ENCODE assay signal across 27 cellular contexts in the genomic region with DNA sequence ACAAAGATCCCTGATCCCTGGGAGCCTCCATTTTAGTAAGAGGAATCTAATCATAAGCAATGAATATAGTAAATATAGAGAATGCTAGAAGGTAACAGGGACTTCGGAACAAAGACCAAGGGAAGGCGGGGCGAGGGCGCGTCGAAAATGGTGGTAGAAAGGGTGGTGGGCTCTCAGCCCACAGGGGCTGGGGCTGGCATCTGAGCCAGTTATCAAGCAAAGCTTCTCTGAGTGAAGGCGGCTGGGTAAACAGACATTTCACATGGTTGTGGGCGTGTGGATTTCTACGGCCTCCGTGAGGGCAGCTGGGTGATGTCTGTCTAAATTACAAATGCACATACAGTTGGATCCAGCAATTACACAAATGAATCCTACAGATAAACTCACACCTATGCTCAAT.
"Had no signal": no experiment of that assay in that cellular context is flagged by ENCODE, and none has a peak within 500 bp of the region (broad histone marks: within the 10 kb centered on the region; RNA-seq: fewer than 3 reads in every experiment).

No MANE protein-coding gene starts in this region.

- H3K4me1 Mint-ChIP-seq: IgD-negative memory B cell had no signal

- H3K4me3 Mint-ChIP-seq: activated CD4-positive, alpha-beta T cell treated with anti-CD3 and anti-CD28 coated beads, Interleukin-2, amount 10 ng/mL, durations not matched to agents 24 days and 14 days; activated CD8-positive, alpha-beta T cell treated with anti-CD3 and anti-CD28 coated beads for 36 hours; activated naive CD4-positive, alpha-beta T cell treated with anti-CD3 and anti-CD28 coated beads, Interleukin-2, amount 10 ng/mL, durations not matched to agents 7 days and 5 days; activated naive CD8-positive, alpha-beta T cell; IgD-negative memory B cell had no signal

- H3K27me3 Mint-ChIP-seq: activated CD8-positive, alpha-beta T cell treated with anti-CD3 and anti-CD28 coated beads for 36 hours; activated naive CD8-positive, alpha-beta T cell; IgD-negative memory B cell had no signal

- H3K9me3 Mint-ChIP-seq: activated naive CD4-positive, alpha-beta T cell treated with anti-CD3 and anti-CD28 coated beads, Interleukin-2, amount 10 ng/mL, durations not matched to agents 7 days and 5 days; IgD-negative memory B cell had no signal

- ATAC-seq: activated CD8-positive, alpha-beta T cell treated with anti-CD3 and anti-CD28 coated beads for 36 hours; body of pancreas; Panc1 had no signal

- DNase-seq: activated CD4-positive, alpha-beta T cell treated with anti-CD3 and anti-CD28 coated beads, Interleukin-2, amount 10 ng/mL, durations not matched to agents 24 days and 14 days; activated CD4-positive, alpha-beta T cell treated with anti-CD3 and anti-CD28 coated beads, Interleukin-2, amount 50 U/mL, for 4 hours; activated CD8-positive, alpha-beta T cell treated with anti-CD3 and anti-CD28 coated beads for 36 hours; activated naive CD4-positive, alpha-beta T cell treated with anti-CD3 and anti-CD28 coated beads, Interleukin-2, amount 10 ng/mL, durations not matched to agents 7 days and 5 days; activated T-cell treated with anti-CD3 and anti-CD28 coated beads, Interleukin-2, amount 50 U/mL, for 1 hour; amygdala; body of pancreas; Kasumi-1; KBM-7; MM.1S; MV-4-11; NCI-H1092; NCI-H1436 treated with DMSO at 0.1 percent for 48 hours; NCI-H187; NCI-H2029 treated with DMSO at 0.1 percent for 48 hours; NCI-H2107; NCI-H2171; NCI-H2227 treated with DMSO at 0.1 percent for 48 hours; NCI-H446; NCI-H510A treated with DMSO at 0.1 percent for 48 hours; NCI-H526 treated with DMSO at 0.1 percent for 48 hours; SW 1271; T1000 had no signal

- H3K27ac Mint-ChIP-seq: activated CD4-positive, alpha-beta T cell treated with anti-CD3 and anti-CD28 coated beads, Interleukin-2, amount 10 ng/mL, durations not matched to agents 24 days and 14 days; activated CD8-positive, alpha-beta T cell treated with anti-CD3 and anti-CD28 coated beads for 36 hours; activated naive CD4-positive, alpha-beta T cell treated with anti-CD3 and anti-CD28 coated beads, Interleukin-2, amount 10 ng/mL, durations not matched to agents 7 days and 5 days; activated naive CD8-positive, alpha-beta T cell; activated T-helper 2 cell treated with anti-CD3 and anti-CD28 coated beads, Interferon-gamma antibody, Interleukin-2, Interleukin-4, amounts not matched to agents 10 μg/mL and 5 μg/mL and 100 μg/mL, durations not matched to agents 14 hours and 24 hours and 36 hours; IgD-negative memory B cell had no signal

- H3K36me3 Mint-ChIP-seq: activated naive CD4-positive, alpha-beta T cell treated with anti-CD3 and anti-CD28 coated beads, Interleukin-2, amount 10 ng/mL, durations not matched to agents 7 days and 5 days; activated naive CD8-positive, alpha-beta T cell; IgD-negative memory B cell had no signal
